Comparison of ENCODE assay signal across 17 cellular contexts in the genomic region with DNA sequence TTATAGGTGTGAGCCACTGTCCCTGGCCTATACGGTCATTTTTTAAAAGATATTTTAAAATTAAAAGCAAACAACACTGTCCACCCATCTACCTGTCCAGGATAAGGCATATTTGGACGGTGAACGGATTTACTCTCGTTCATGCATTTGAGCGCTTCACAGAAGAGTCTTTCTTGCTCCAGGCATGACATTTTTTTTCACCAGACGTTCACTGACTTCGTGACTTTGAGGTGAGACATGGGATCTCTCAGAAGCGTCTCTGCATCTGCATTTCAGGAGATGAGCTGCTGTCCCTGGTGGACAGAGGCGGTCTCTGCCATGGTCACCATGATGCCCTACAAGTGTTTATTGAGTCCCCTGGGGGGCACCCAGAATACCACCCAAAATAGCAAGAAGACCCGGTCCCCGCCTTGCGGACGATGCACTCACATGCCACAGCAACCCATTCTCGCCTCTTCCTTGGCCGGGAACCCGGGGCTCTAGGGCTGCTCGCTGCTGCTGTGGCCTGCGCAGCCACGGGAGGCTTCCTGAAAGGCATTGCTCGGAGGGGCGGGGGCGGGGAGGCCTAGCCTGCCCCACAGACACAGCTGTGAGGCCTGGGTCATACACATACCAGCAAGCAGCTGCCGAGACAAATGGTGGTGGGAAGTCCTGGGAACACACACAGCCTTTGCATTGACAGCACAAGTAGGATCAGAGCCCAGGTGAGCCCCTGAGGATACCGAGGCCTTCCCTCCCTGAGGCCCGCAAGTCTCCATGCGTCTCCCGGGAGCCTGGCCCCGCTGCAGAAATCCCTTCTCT.
DNase-seq lines count a peak whose midpoint lies in the region; ATAC-seq and TF ChIP-seq lines count a peak whose summit lies in the region.
"Had no signal": no experiment of that assay in that cellular context is flagged by ENCODE, and none has a peak within 500 bp of the region (broad histone marks: within the 10 kb centered on the region; RNA-seq: fewer than 3 reads in every experiment).

No MANE protein-coding gene starts in this region.

- H3K79me1 ChIP-seq in trophoblast cell (ENCODE audit: low read length): no peaks in the 10 kb centered on the region

- TF ChIP-seq CTCF in GM12872 (IDR thresholded peaks at IDR 0.05; ENCODE audit: insufficient read depth, low read depth, low read length) (peak; percentile 7; the same call in 1 of the 3 replicates), omental fat pad (IDR thresholded peaks at IDR 0.05) (no peak), smooth muscle cell (IDR thresholded peaks at IDR 0.05; ENCODE audit: borderline replicate concordance, insufficient read depth, poor library complexity, severe bottlenecking) (no peak)

- H2AK5ac ChIP-seq in trophoblast cell (ENCODE audit: low read length): no peak overlapping the region

- H2BK5ac ChIP-seq in trophoblast cell (ENCODE audit: low read depth, low read length, poor library complexity): no peak overlapping the region

- H3K79me2 ChIP-seq in trophoblast cell (ENCODE audit: control insufficient read depth, insufficient read depth, low read length, poor library complexity) (no peaks in the 10 kb centered on the region), smooth muscle cell (ENCODE audit: low read depth) (no peaks in the 10 kb centered on the region)

- no peak overlapping the region for H2AFZ ChIP-seq in trophoblast cell (ENCODE audit: insufficient read depth, low read length, poor library complexity)
- no peak overlapping the region for H2AFZ ChIP-seq in smooth muscle cell (ENCODE audit: low read depth)

- no peak overlapping the region for H4K91ac ChIP-seq in trophoblast cell (ENCODE audit: low read depth, low read length)

- no peak overlapping the region for H3K4me2 ChIP-seq in trophoblast cell (ENCODE audit: low read length)
- no peak overlapping the region for H3K4me2 ChIP-seq in smooth muscle cell
- H3K4me2 ChIP-seq: A549 had no signal

- no peaks in the 10 kb centered on the region for H4K20me1 ChIP-seq in smooth muscle cell (ENCODE audit: low read depth)

- no peak overlapping the region for H4K12ac ChIP-seq in trophoblast cell (ENCODE audit: low read depth, low read length)

- H3K4me3 ChIP-seq in SJCRH30: peak overlapping the region; percentile 4; the same call in 1 of the 2 replicates
- H3K4me3 ChIP-seq in trophoblast cell (ENCODE audit: low read depth, low read length): no peak overlapping the region
- H3K4me3 ChIP-seq in smooth muscle cell: no peak overlapping the region
- H3K4me3 ChIP-seq: A549 had no signal

- H3K23ac ChIP-seq in trophoblast cell (ENCODE audit: low read length): no peak overlapping the region

- H3K9me3 ChIP-seq in SJCRH30 (replicated peaks): no peaks in the 10 kb centered on the region
- no peaks in the 10 kb centered on the region for H3K9me3 ChIP-seq in trophoblast cell (ENCODE audit: insufficient read depth, low read depth, low read length)
- no peaks in the 10 kb centered on the region for H3K9me3 ChIP-seq in smooth muscle cell (replicated peaks; ENCODE audit: low read depth)
- H3K9me3 ChIP-seq: A549 had no signal

- ATAC-seq in omental fat pad (ENCODE audit: low FRiP score) (no peak), GM18870 (IDR thresholded peaks at IDR 0.05; ENCODE audit: unreplicated experiment) (no peak)
- ATAC-seq: A549 had no signal

- H3K4me1 ChIP-seq in SJCRH30 (peaks cover 12% of the 10 kb centered on the region), trophoblast cell (ENCODE audit: control insufficient read depth in 1 of 2, insufficient read depth in 2 of 2, low read length in 2 of 2) (peaks cover 3% of the 10 kb centered on the region in 2 experiments), smooth muscle cell (ENCODE audit: low read depth) (no peaks in the 10 kb centered on the region)
- H3K4me1 ChIP-seq: A549 had no signal

- DNase-seq in SJCRH30: peak; percentile 79 to 86
- DNase-seq in islet precursor cell: peak; percentile 56
- DNase-seq in trophoblast cell: peak; percentile 75 to 90
- no peak for DNase-seq in omental fat pad (ENCODE audit: low spot score)
- no peak for DNase-seq in NCI-H2107 treated with DMSO at 0.1 percent for 48 hours (lab: John Stamatoyannopoulos, UW; ENCODE audit: unreplicated experiment)
- DNase-seq in smooth muscle cell (lab: John Stamatoyannopoulos, UW; ENCODE audit: unreplicated experiment): no peak
- DNase-seq: DMS 273 treated with DMSO at 0.1 percent for 48 hours; EL; NCI-H1105 treated with DMSO at 0.1 percent for 48 hours; NCI-H187; NCI-H345; NK-92 treated with Interleukin-12 subunit alpha and Interleukin-12 subunit beta, amount 100 ng/mL, for 24 hours; RPMI8226 had no signal

- no CpG with 5 or more reads among the region's 28 CpGs for WGBS in trophoblast cell (ENCODE audit: extremely low coverage, insufficient coverage, insufficient read length)
- 88% methylated on average over 28 of the region's 28 CpGs for WGBS in smooth muscle cell (ENCODE audit: low lambda C conversion rate)

- H3K27ac ChIP-seq in SJCRH30 (0 out of 2 replicates have a peak overlapping the region, but pooled peaks have one; percentile 14), trophoblast cell (ENCODE audit: low read depth, low read length) (no peak overlapping the region), smooth muscle cell (ENCODE audit: low read depth) (no peak overlapping the region)
- H3K27ac ChIP-seq: A549, C4-2B had no signal

- H3K9ac ChIP-seq in trophoblast cell (ENCODE audit: low read length) (no peak overlapping the region), smooth muscle cell (ENCODE audit: low read depth) (no peak overlapping the region)

- H3F3A ChIP-seq in smooth muscle cell (ENCODE audit: low read depth): no peaks in the 10 kb centered on the region

- H3K18ac ChIP-seq in trophoblast cell (ENCODE audit: low read length): no peak overlapping the region

- H3K27me3 ChIP-seq in SJCRH30 (no peaks in the 10 kb centered on the region), trophoblast cell (ENCODE audit: insufficient read depth, low read length) (no peaks in the 10 kb centered on the region), smooth muscle cell (ENCODE audit: low read depth) (no peaks in the 10 kb centered on the region)

- no peak overlapping the region for H3K4ac ChIP-seq in trophoblast cell (ENCODE audit: low read depth, low read length)

- no peak overlapping the region for H2BK120ac ChIP-seq in trophoblast cell (ENCODE audit: insufficient read depth, low read length, poor library complexity)

- no peak overlapping the region for H3K14ac ChIP-seq in trophoblast cell (ENCODE audit: low read length)

- H2BK12ac ChIP-seq in trophoblast cell (ENCODE audit: low read length): no peak overlapping the region

- H3K36me3 ChIP-seq in SJCRH30 (no peaks in the 10 kb centered on the region), trophoblast cell (ENCODE audit: control insufficient read depth in 1 of 2, insufficient read depth in 2 of 2, low read length in 2 of 2) (no peaks in the 10 kb centered on the region), smooth muscle cell (ENCODE audit: low read depth) (no peaks in the 10 kb centered on the region)

- H4K8ac ChIP-seq in trophoblast cell (ENCODE audit: low read depth, low read length): no peak overlapping the region

Comparison
In these comparisons a context has a peak if more than half of its experiments do, and no peak if none do; other contexts are left out.
1. DNase-seq: peak in SJCRH30 (2 of 2), islet precursor cell (single experiment) and trophoblast cell (2 of 2); none in omental fat pad (single experiment), NCI-H2107 treated with DMSO at 0.1 percent for 48 hours (single experiment) and smooth muscle cell (single experiment).